35 cellular contexts compared by ENCODE assay signal in the genomic region with DNA sequence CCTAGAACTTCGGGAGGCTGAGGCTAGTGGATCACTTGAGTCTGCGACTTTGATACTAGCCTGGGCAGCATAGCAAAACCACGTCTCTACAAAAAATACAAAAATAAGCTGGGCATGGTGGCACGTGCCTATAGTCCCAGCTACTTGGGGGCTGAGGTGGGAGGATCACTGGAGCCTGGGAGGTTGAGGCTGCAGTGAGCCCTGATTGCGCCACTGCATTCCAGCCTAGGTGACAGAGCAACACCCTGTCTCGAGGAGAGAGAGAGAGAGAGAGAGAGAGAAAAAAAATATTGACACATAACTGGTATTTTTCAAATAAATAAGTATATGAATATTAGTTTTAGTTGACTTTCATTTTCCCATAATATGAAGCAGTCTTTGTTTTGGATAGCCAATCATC.
"Had no signal": no experiment of that assay in that cellular context is flagged by ENCODE, and none has a peak within 500 bp of the region (broad histone marks: within the 10 kb centered on the region; RNA-seq: fewer than 3 reads in every experiment).

No MANE protein-coding gene starts in this region.

- H3K9me3 Mint-ChIP-seq: activated B cell treated with CpG ODN at 0.5 μM for 24 hours; activated CD4-positive, alpha-beta memory T cell treated with anti-CD3 and anti-CD28 coated beads, Interleukin-2, amount 10 ng/mL, durations not matched to agents 7 days and 5 days; activated naive CD8-positive, alpha-beta T cell treated with anti-CD3 and anti-CD28 coated beads, Interleukin-2, amount 10 ng/mL, durations not matched to agents 7 days and 5 days; T-cell had no signal

- ATAC-seq: activated CD8-positive, alpha-beta memory T cell treated with anti-CD3 and anti-CD28 coated beads, Interleukin-2, amount 10 ng/mL, durations not matched to agents 7 days and 5 days; body of pancreas; Right ventricle myocardium inferior; SK-N-SH treated with all-trans-retinoic acid at 6 μM for 48 hours; T-cell; T-helper 17 cell had no signal

- H3K4me3 ChIP-seq: body of pancreas, breast epithelium, PC-9 had no signal

- H3K4me1 Mint-ChIP-seq: activated B cell treated with CpG ODN at 0.5 μM for 24 hours; activated CD8-positive, alpha-beta memory T cell treated with anti-CD3 and anti-CD28 coated beads, Interleukin-2, amount 10 ng/mL, durations not matched to agents 7 days and 5 days; activated naive CD8-positive, alpha-beta T cell treated with anti-CD3 and anti-CD28 coated beads, Interleukin-2, amount 10 ng/mL, durations not matched to agents 7 days and 5 days; T-cell had no signal

- H3K27ac Mint-ChIP-seq: activated B cell treated with CpG ODN at 0.5 μM for 24 hours; activated CD4-positive, alpha-beta memory T cell treated with anti-CD3 and anti-CD28 coated beads, Interleukin-2, amount 10 ng/mL, durations not matched to agents 7 days and 5 days; activated CD8-positive, alpha-beta memory T cell treated with anti-CD3 and anti-CD28 coated beads, Interleukin-2, amount 10 ng/mL, durations not matched to agents 7 days and 5 days; activated naive CD8-positive, alpha-beta T cell treated with anti-CD3 and anti-CD28 coated beads, Interleukin-2, amount 10 ng/mL, durations not matched to agents 7 days and 5 days; T-cell; T-helper 17 cell had no signal

- FAIRE-seq: astrocyte, RCC 7860 had no signal

- H3K27me3 ChIP-seq: body of pancreas, breast epithelium had no signal

- H2AFZ ChIP-seq: PC-9 had no signal

- H3K4me1 ChIP-seq: body of pancreas, breast epithelium had no signal

- H3K4me3 Mint-ChIP-seq: activated B cell treated with CpG ODN at 0.5 μM for 24 hours; activated CD4-positive, alpha-beta memory T cell treated with anti-CD3 and anti-CD28 coated beads, Interleukin-2, amount 10 ng/mL, durations not matched to agents 7 days and 5 days; activated CD8-positive, alpha-beta memory T cell treated with anti-CD3 and anti-CD28 coated beads, Interleukin-2, amount 10 ng/mL, durations not matched to agents 7 days and 5 days; activated naive CD8-positive, alpha-beta T cell treated with anti-CD3 and anti-CD28 coated beads, Interleukin-2, amount 10 ng/mL, durations not matched to agents 7 days and 5 days; T-cell; T-helper 17 cell had no signal

- H3K36me3 ChIP-seq: breast epithelium had no signal

- H3K36me3 Mint-ChIP-seq: activated CD8-positive, alpha-beta memory T cell treated with anti-CD3 and anti-CD28 coated beads, Interleukin-2, amount 10 ng/mL, durations not matched to agents 7 days and 5 days had no signal

- H3K27me3 Mint-ChIP-seq: activated B cell treated with CpG ODN at 0.5 μM for 24 hours; activated CD4-positive, alpha-beta memory T cell treated with anti-CD3 and anti-CD28 coated beads, Interleukin-2, amount 10 ng/mL, durations not matched to agents 7 days and 5 days; activated CD8-positive, alpha-beta memory T cell treated with anti-CD3 and anti-CD28 coated beads, Interleukin-2, amount 10 ng/mL, durations not matched to agents 7 days and 5 days; activated naive CD8-positive, alpha-beta T cell treated with anti-CD3 and anti-CD28 coated beads, Interleukin-2, amount 10 ng/mL, durations not matched to agents 7 days and 5 days; T-cell; T-helper 17 cell had no signal

- H3K9me3 ChIP-seq: breast epithelium had no signal

- H3K27ac ChIP-seq: body of pancreas, breast epithelium, PC-9, RWPE1, VCaP had no signal

- DNase-seq: activated B cell treated with CpG ODN at 0.5 μM for 24 hours; activated CD4-positive, alpha-beta memory T cell treated with anti-CD3 and anti-CD28 coated beads, Interleukin-2, amount 10 ng/mL, durations not matched to agents 7 days and 5 days; activated CD4-positive, alpha-beta T cell treated with anti-CD3 and anti-CD28 coated beads for 4 hours; activated CD4-positive, alpha-beta T cell treated with anti-CD3 and anti-CD28 coated beads, Interleukin-2, amount 50 U/mL, for 1 hour; activated CD4-positive, CD25-positive, alpha-beta regulatory T cell treated with anti-CD3 and anti-CD28 coated beads, Interleukin-2, amount 50 U/mL, for 72 hours; activated CD8-positive, alpha-beta memory T cell treated with anti-CD3 and anti-CD28 coated beads for 24 hours; activated CD8-positive, alpha-beta memory T cell treated with anti-CD3 and anti-CD28 coated beads, Interleukin-2, amount 10 ng/mL, durations not matched to agents 7 days and 5 days; activated CD8-positive, alpha-beta memory T cell treated with anti-CD3 and anti-CD28 coated beads, Interleukin-2, amount 50 U/mL, for 48 hours; activated effector memory CD4-positive, alpha-beta T cell treated with Interleukin-2 at 50 U/mL for 16 hours; activated naive CD4-positive, alpha-beta T cell treated with anti-CD3 and anti-CD28 coated beads, Interleukin-2, amount 50 U/mL, for 16 hours; activated naive CD8-positive, alpha-beta T cell treated with anti-CD3 and anti-CD28 coated beads, Interleukin-2, amount 10 ng/mL, durations not matched to agents 7 days and 5 days; activated T-cell treated with anti-CD3 and anti-CD28 coated beads, Interleukin-2, amount 50 U/mL, for 48 hours; body of pancreas; NCI-H1092; NCI-H1436 treated with DMSO at 0.1 percent for 48 hours; NCI-H187; NCI-H2029 treated with DMSO at 0.1 percent for 48 hours; NCI-H2107; NCI-H2171; NCI-H510A; NCI-H526; NCI-H748 treated with DMSO at 0.1 percent for 48 hours; NK-92 treated with Interleukin-12 subunit alpha and Interleukin-12 subunit beta, amount 100 ng/mL, for 24 hours; PC-9; SIG-M5; T-cell; T-helper 17 cell; T-helper 9 cell had no signal

- H3K4me2 ChIP-seq: PC-9 had no signal
